Comparison of ENCODE assay signal across 1 cellular context in the genomic region with DNA sequence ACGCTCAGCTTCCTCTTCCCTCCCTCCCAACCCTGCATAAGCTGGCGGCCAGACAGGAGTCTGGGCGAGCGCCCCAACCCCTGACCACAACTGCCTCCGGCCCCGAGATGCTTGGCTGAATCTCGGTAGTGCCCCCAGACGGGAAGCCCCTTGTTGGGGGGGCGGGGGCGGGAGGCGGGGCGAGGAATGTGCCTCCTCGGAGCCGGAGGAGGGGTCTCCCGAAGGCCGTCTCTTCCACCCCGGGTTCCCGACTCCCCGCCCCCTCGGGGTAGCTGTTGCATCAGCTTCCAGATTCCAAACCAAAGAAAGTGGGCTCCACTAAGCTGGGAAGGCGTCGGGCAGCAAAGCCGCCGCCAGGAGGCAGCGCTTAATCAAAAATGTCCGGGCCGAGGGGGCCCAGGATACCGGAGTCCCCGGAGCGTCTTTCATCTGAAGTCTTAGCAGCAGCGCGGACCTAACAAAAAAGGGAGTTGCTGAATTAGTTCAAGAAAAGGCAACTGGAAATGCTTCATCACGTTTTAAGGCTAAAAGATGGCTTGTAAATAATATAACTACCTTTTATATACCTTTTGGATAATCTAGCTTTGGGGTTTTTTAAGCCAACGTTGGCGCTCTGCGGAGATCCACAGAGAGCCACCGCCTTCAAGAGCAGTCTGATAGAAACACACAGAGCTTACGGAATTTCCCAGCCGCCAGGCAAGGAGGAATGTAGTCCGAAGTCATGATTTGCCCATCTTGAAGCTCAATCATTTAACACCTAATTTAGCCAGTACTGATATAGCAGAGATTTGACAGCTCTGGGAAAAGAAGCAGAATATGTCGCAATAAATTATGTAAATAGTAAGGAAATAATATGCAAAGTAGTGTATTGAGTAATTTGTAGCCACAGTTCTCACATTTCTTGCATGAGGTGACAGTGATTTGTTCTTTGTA.
A peak's percentile ranks its signal among the peaks of the same experiment; 100 is the strongest.
TF ChIP-seq lines count a peak whose summit lies in the region.

No MANE protein-coding gene starts in this region.

TF ChIP-seq in HepG2, 621 proteins besides CTCF, POLR2A, EP300 and RAD21 (continued from another document and continues in another):
- TF ChIP-seq, protein P1, sequence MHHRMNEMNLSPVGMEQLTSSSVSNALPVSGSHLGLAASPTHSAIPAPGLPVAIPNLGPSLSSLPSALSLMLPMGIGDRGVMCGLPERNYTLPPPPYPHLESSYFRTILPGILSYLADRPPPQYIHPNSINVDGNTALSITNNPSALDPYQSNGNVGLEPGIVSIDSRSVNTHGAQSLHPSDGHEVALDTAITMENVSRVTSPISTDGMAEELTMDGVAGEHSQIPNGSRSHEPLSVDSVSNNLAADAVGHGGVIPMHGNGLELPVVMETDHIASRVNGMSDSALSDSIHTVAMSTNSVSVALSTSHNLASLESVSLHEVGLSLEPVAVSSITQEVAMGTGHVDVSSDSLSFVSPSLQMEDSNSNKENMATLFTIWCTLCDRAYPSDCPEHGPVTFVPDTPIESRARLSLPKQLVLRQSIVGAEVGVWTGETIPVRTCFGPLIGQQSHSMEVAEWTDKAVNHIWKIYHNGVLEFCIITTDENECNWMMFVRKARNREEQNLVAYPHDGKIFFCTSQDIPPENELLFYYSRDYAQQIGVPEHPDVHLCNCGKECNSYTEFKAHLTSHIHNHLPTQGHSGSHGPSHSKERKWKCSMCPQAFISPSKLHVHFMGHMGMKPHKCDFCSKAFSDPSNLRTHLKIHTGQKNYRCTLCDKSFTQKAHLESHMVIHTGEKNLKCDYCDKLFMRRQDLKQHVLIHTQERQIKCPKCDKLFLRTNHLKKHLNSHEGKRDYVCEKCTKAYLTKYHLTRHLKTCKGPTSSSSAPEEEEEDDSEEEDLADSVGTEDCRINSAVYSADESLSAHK (CRISPR knock-in tag; IDR thresholded peaks at IDR 0.05; ENCODE audit: borderline replicate concordance), result no peak; the same call in 1 of the 2 replicates
- TF ChIP-seq, protein P2, sequence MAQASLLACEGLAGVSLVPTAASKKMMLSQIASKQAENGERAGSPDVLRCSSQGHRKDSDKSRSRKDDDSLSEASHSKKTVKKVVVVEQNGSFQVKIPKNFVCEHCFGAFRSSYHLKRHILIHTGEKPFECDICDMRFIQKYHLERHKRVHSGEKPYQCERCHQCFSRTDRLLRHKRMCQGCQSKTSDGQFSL (CRISPR knock-in tag; IDR thresholded peaks at IDR 0.05), result no peak
- TF ChIP-seq, protein P3, sequence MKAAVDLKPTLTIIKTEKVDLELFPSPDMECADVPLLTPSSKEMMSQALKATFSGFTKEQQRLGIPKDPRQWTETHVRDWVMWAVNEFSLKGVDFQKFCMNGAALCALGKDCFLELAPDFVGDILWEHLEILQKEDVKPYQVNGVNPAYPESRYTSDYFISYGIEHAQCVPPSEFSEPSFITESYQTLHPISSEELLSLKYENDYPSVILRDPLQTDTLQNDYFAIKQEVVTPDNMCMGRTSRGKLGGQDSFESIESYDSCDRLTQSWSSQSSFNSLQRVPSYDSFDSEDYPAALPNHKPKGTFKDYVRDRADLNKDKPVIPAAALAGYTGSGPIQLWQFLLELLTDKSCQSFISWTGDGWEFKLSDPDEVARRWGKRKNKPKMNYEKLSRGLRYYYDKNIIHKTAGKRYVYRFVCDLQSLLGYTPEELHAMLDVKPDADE (CRISPR knock-in tag; IDR thresholded peaks at IDR 0.05), result no peak
- TF ChIP-seq ZNF546 (CRISPR knock-in tag; conservative IDR thresholded peaks at IDR 0.05) (no peak), MBNL3 (CRISPR knock-in tag; conservative IDR thresholded peaks at IDR 0.05) (no peak), SIN3B (IDR thresholded peaks at IDR 0.05; ENCODE audit: low read length) (no peak), ZFP41 (CRISPR knock-in tag; IDR thresholded peaks at IDR 0.05; ENCODE audit: borderline replicate concordance) (no peak; the same call in 1 of the 2 replicates), ZFAT (CRISPR knock-in tag; conservative IDR thresholded peaks at IDR 0.05) (no peak), ZNF605 (CRISPR knock-in tag; IDR thresholded peaks at IDR 0.05) (peak; percentile 84; the same call in 1 of the 2 replicates), ZNF792 (CRISPR knock-in tag; IDR thresholded peaks at IDR 0.05) (peak; percentile 36; the same call in 1 of the 2 replicates), MAF1 (CRISPR knock-in tag; IDR thresholded peaks at IDR 0.05; ENCODE audit: borderline replicate concordance) (no peak), MBD4 (IDR thresholded peaks at IDR 0.05; ENCODE audit: borderline replicate concordance, low read length) (no peak), ZNF44 (CRISPR knock-in tag; IDR thresholded peaks at IDR 0.05) (no peak), RORA (CRISPR knock-in tag; IDR thresholded peaks at IDR 0.05) (no peak), ZNF850 (CRISPR knock-in tag; conservative IDR thresholded peaks at IDR 0.05) (no peak), ZNF160 (CRISPR knock-in tag; IDR thresholded peaks at IDR 0.05) (no peak), ZZZ3 (CRISPR knock-in tag; IDR thresholded peaks at IDR 0.05; ENCODE audit: borderline replicate concordance) (no peak), SMAD3 (CRISPR knock-in tag; IDR thresholded peaks at IDR 0.05) (peak; percentile 93), FOXC1 (CRISPR knock-in tag; IDR thresholded peaks at IDR 0.05; ENCODE audit: borderline replicate concordance) (no peak; the same call in 1 of the 2 replicates), NFKB2 (CRISPR knock-in tag; IDR thresholded peaks at IDR 0.05; ENCODE audit: borderline replicate concordance) (no peak), ZNF251 (CRISPR knock-in tag; IDR thresholded peaks at IDR 0.05) (no peak), ZNF570 (CRISPR knock-in tag; IDR thresholded peaks at IDR 0.05; ENCODE audit: borderline replicate concordance) (no peak), ZBTB38 (CRISPR knock-in tag; IDR thresholded peaks at IDR 0.05) (no peak), ZNF713 (CRISPR knock-in tag; IDR thresholded peaks at IDR 0.05) (no peak), TGIF2 (CRISPR knock-in tag; IDR thresholded peaks at IDR 0.05) (no peak)
- TF ChIP-seq, protein P4, sequence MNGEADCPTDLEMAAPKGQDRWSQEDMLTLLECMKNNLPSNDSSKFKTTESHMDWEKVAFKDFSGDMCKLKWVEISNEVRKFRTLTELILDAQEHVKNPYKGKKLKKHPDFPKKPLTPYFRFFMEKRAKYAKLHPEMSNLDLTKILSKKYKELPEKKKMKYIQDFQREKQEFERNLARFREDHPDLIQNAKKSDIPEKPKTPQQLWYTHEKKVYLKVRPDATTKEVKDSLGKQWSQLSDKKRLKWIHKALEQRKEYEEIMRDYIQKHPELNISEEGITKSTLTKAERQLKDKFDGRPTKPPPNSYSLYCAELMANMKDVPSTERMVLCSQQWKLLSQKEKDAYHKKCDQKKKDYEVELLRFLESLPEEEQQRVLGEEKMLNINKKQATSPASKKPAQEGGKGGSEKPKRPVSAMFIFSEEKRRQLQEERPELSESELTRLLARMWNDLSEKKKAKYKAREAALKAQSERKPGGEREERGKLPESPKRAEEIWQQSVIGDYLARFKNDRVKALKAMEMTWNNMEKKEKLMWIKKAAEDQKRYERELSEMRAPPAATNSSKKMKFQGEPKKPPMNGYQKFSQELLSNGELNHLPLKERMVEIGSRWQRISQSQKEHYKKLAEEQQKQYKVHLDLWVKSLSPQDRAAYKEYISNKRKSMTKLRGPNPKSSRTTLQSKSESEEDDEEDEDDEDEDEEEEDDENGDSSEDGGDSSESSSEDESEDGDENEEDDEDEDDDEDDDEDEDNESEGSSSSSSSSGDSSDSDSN (CRISPR knock-in tag; IDR thresholded peaks at IDR 0.05), result peak; percentile 46; the same call in 1 of the 2 replicates
- TF ChIP-seq, protein P5, sequence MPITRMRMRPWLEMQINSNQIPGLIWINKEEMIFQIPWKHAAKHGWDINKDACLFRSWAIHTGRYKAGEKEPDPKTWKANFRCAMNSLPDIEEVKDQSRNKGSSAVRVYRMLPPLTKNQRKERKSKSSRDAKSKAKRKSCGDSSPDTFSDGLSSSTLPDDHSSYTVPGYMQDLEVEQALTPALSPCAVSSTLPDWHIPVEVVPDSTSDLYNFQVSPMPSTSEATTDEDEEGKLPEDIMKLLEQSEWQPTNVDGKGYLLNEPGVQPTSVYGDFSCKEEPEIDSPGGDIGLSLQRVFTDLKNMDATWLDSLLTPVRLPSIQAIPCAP (CRISPR knock-in tag; IDR thresholded peaks at IDR 0.05; ENCODE audit: low read depth), result no peak
- TF ChIP-seq, protein P6, sequence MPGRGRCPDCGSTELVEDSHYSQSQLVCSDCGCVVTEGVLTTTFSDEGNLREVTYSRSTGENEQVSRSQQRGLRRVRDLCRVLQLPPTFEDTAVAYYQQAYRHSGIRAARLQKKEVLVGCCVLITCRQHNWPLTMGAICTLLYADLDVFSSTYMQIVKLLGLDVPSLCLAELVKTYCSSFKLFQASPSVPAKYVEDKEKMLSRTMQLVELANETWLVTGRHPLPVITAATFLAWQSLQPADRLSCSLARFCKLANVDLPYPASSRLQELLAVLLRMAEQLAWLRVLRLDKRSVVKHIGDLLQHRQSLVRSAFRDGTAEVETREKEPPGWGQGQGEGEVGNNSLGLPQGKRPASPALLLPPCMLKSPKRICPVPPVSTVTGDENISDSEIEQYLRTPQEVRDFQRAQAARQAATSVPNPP (CRISPR knock-in tag; IDR thresholded peaks at IDR 0.05), result peak; percentile 20; the same call in 1 of the 2 replicates
- TF ChIP-seq, protein P7, sequence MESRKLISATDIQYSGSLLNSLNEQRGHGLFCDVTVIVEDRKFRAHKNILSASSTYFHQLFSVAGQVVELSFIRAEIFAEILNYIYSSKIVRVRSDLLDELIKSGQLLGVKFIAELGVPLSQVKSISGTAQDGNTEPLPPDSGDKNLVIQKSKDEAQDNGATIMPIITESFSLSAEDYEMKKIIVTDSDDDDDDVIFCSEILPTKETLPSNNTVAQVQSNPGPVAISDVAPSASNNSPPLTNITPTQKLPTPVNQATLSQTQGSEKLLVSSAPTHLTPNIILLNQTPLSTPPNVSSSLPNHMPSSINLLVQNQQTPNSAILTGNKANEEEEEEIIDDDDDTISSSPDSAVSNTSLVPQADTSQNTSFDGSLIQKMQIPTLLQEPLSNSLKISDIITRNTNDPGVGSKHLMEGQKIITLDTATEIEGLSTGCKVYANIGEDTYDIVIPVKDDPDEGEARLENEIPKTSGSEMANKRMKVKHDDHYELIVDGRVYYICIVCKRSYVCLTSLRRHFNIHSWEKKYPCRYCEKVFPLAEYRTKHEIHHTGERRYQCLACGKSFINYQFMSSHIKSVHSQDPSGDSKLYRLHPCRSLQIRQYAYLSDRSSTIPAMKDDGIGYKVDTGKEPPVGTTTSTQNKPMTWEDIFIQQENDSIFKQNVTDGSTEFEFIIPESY (CRISPR knock-in tag; IDR thresholded peaks at IDR 0.05), result peak; percentile 68; the same call in 1 of the 2 replicates
- TF ChIP-seq, protein P8, sequence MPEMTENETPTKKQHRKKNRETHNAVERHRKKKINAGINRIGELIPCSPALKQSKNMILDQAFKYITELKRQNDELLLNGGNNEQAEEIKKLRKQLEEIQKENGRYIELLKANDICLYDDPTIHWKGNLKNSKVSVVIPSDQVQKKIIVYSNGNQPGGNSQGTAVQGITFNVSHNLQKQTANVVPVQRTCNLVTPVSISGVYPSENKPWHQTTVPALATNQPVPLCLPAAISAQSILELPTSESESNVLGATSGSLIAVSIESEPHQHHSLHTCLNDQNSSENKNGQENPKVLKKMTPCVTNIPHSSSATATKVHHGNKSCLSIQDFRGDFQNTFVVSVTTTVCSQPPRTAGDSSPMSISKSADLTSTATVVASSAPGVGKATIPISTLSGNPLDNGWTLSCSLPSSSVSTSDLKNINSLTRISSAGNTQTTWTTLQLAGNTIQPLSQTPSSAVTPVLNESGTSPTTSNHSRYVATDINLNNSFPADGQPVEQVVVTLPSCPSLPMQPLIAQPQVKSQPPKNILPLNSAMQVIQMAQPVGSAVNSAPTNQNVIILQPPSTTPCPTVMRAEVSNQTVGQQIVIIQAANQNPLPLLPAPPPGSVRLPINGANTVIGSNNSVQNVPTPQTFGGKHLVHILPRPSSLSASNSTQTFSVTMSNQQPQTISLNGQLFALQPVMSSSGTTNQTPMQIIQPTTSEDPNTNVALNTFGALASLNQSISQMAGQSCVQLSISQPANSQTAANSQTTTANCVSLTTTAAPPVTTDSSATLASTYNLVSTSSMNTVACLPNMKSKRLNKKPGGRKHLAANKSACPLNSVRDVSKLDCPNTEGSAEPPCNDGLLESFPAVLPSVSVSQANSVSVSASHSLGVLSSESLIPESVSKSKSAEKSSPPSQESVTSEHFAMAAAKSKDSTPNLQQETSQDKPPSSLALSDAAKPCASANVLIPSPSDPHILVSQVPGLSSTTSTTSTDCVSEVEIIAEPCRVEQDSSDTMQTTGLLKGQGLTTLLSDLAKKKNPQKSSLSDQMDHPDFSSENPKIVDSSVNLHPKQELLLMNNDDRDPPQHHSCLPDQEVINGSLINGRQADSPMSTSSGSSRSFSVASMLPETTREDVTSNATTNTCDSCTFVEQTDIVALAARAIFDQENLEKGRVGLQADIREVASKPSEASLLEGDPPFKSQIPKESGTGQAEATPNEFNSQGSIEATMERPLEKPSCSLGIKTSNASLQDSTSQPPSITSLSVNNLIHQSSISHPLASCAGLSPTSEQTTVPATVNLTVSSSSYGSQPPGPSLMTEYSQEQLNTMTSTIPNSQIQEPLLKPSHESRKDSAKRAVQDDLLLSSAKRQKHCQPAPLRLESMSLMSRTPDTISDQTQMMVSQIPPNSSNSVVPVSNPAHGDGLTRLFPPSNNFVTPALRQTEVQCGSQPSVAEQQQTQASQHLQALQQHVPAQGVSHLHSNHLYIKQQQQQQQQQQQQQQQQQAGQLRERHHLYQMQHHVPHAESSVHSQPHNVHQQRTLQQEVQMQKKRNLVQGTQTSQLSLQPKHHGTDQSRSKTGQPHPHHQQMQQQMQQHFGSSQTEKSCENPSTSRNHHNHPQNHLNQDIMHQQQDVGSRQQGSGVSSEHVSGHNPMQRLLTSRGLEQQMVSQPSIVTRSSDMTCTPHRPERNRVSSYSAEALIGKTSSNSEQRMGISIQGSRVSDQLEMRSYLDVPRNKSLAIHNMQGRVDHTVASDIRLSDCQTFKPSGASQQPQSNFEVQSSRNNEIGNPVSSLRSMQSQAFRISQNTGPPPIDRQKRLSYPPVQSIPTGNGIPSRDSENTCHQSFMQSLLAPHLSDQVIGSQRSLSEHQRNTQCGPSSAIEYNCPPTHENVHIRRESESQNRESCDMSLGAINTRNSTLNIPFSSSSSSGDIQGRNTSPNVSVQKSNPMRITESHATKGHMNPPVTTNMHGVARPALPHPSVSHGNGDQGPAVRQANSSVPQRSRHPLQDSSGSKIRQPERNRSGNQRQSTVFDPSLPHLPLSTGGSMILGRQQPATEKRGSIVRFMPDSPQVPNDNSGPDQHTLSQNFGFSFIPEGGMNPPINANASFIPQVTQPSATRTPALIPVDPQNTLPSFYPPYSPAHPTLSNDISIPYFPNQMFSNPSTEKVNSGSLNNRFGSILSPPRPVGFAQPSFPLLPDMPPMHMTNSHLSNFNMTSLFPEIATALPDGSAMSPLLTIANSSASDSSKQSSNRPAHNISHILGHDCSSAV (CRISPR knock-in tag; IDR thresholded peaks at IDR 0.05; ENCODE audit: borderline replicate concordance), result no peak
- TF ChIP-seq, protein P9, sequence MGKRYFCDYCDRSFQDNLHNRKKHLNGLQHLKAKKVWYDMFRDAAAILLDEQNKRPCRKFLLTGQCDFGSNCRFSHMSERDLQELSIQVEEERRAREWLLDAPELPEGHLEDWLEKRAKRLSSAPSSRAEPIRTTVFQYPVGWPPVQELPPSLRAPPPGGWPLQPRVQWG (CRISPR knock-in tag; IDR thresholded peaks at IDR 0.05; ENCODE audit: borderline replicate concordance, low read depth), result no peak
